In the genomic region with DNA sequence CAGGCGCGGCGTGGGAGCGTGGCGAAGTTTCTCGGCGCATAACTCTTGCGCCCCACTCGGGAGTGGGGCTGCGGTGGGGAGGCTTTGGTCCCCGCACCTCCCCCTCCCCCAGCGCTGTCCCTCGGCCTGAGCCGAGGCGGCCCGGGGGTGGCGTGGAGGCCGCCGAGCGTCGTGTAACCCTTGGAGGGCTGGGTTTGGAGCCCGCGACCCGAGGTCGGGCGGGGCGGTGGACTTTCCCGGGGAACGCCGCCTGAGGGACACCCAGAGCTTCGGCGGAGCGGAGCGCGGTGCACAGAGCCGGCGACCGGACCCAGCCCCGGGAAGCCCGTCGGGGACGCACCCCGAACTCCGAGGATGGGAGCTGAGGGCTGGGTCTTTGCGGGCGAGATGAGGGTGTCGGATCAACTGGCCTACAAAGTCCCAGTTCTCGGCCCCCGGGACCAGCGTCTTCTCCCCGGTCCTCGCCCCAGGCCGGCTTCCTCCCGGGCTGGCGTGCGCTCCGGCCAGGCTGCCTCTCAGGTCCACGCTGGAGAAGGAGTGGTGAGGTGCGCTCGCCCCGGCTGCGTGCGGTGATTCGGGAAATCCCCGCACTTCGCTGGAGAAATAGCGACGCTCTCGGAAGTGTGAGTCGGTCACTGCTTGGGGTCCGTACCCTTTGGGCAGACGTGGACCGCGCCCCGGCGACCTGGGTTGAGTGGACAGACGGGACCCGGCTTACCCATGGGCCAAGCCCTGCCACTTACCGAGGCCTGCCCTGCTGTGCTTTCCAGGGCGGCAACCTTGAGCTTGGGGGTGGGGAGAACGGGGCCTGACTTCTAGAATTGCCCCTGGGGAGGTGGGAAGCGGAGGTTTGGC, we compare ENCODE assay signal across 8 cellular contexts.
DNase-seq lines count a peak whose midpoint lies in the region; ATAC-seq and TF ChIP-seq lines count a peak whose summit lies in the region.

No MANE protein-coding gene starts in this region.

- peak overlapping the region; percentile 83 for H2AFZ ChIP-seq in IMR-90 (replicated peaks; ENCODE audit: low read length, poor library complexity)

- POLR2A ChIA-PET in A673 (lab: Charles Lee; ENCODE audit: low non-redundant PET) (no interaction called here), IMR-90 (lab: Charles Lee; ENCODE audit: unreplicated experiment) (no interaction called here)

- H3K4me1 ChIP-seq in A673 (ENCODE audit: insufficient read depth, low read length, poor library complexity, severe bottlenecking) (no peaks in the 10 kb centered on the region), IMR-90 (ENCODE audit: control insufficient read depth, insufficient read depth, low read length) (peaks cover 22% of the 10 kb centered on the region), HAP-1 (peaks cover 2% of the 10 kb centered on the region; the same call in 1 of the 2 replicates)

- H3K9me3 Mint-ChIP-seq in effector memory CD8-positive, alpha-beta T cell = no peaks in the 10 kb centered on the region

- H3K4me1 Mint-ChIP-seq in effector memory CD8-positive, alpha-beta T cell (ENCODE audit: low read depth in 2 of 2) = peaks cover 2 to 3% of the 10 kb centered on the region in 2 donors

- CTCF ChIA-PET in A673 (lab: Charles Lee) (no interaction called here), IMR-90 (lab: Yijun Ruan, JAX) (interaction anchor here (2.7 kb wide), 1 partner anchor 283 kb away, joined by 15 read pairs; no protein-coding TSS in a partner anchor)

- peak overlapping the region; percentile 52 for H3K56ac ChIP-seq in IMR-90 (ENCODE audit: extremely low read depth, insufficient read depth, low read length)

- H3K23ac ChIP-seq in IMR-90 (ENCODE audit: low read depth, low read length) = peak overlapping the region; percentile 29

- peak overlapping the region; percentile 84 for H4K91ac ChIP-seq in IMR-90 (ENCODE audit: insufficient read depth, low read depth, low read length)

- no peak overlapping the region for H3K27ac ChIP-seq in A673 (ENCODE audit: low read depth, low read length, poor library complexity, severe bottlenecking)
- H3K27ac ChIP-seq in IMR-90 (ENCODE audit: insufficient read depth, low read length) = peak overlapping the region; percentile 87

- peak overlapping the region; percentile 89 for H3K9ac ChIP-seq in IMR-90 (ENCODE audit: low read depth, low read length)

- H3K9me3 ChIP-seq in A673 (ENCODE audit: low read depth, low read length, poor library complexity, severe bottlenecking) (no peaks in the 10 kb centered on the region), IMR-90 (ENCODE audit: control insufficient read depth, insufficient read depth, low read length) (no peaks in the 10 kb centered on the region), HAP-1 (no peaks in the 10 kb centered on the region)

- peak overlapping the region; percentile 80 for H3K14ac ChIP-seq in IMR-90 (replicated peaks; ENCODE audit: low read depth, low read length)

- H3K27me3 ChIP-seq in A673 (replicated peaks; ENCODE audit: insufficient read depth, low read depth, low read length, poor library complexity) = no peaks in the 10 kb centered on the region
- H3K27me3 ChIP-seq in IMR-90 (ENCODE audit: control insufficient read depth, insufficient read depth, low read length) = no peaks in the 10 kb centered on the region
- no peaks in the 10 kb centered on the region for H3K27me3 ChIP-seq in HAP-1 (ENCODE audit: low read depth)

- BruUV-seq in A673 (replicated peaks; lab: Mats Ljungman, UMichigan) (no TSS peak), IMR-90 (replicated peaks; lab: Mats Ljungman, UMichigan) (no TSS peak)

- peak overlapping the region; percentile 82 for H3K4ac ChIP-seq in IMR-90 (ENCODE audit: low read depth, low read length)

- TF ChIP-seq POLR2A in IMR-90 (IDR thresholded peaks at IDR 0.05; ENCODE audit: low read depth, low read length) = no peak; the same call in 1 of the 2 replicates

- peak overlapping the region; percentile 63 for H3K18ac ChIP-seq in IMR-90 (ENCODE audit: low read depth, low read length)

- H2BK5ac ChIP-seq in IMR-90 (ENCODE audit: low read depth, low read length, poor library complexity, severe bottlenecking) = peak overlapping the region; percentile 80

- peak overlapping the region; percentile 64 for H2BK120ac ChIP-seq in IMR-90 (ENCODE audit: low read depth, low read length)

- dilution Hi-C loops in IMR-90 (cut with HindIII; ENCODE audit: low sequenced_read_pairs, unreplicated experiment) = no loop called here

- H3K36me3 Mint-ChIP-seq in effector memory CD8-positive, alpha-beta T cell (ENCODE audit: insufficient read depth) = no peaks in the 10 kb centered on the region

- peak overlapping the region; percentile 87 for H3K4me2 ChIP-seq in IMR-90 (ENCODE audit: low read depth, low read length)

- peak overlapping the region; percentile 50 for H2BK20ac ChIP-seq in IMR-90 (ENCODE audit: low read depth, low read length)

- peak overlapping the region; percentile 78 for H2AK5ac ChIP-seq in IMR-90 (ENCODE audit: low read depth, low read length)

- peaks cover 0 to 21% of the 10 kb centered on the region in 2 donors for H3K27me3 Mint-ChIP-seq in effector memory CD8-positive, alpha-beta T cell

- no peak overlapping the region for H3K27ac Mint-ChIP-seq in effector memory CD8-positive, alpha-beta T cell

- H3K9me1 ChIP-seq in IMR-90 (ENCODE audit: insufficient read depth, low read length) = peaks cover 12% of the 10 kb centered on the region

- H3K36me3 ChIP-seq in A673 (ENCODE audit: insufficient read depth, low read length, poor library complexity, severe bottlenecking) (no peaks in the 10 kb centered on the region), IMR-90 (ENCODE audit: control insufficient read depth, insufficient read depth, low read length) (peaks cover 5% of the 10 kb centered on the region; the same call in 1 of the 2 replicates), HAP-1 (replicated peaks) (no peaks in the 10 kb centered on the region)

- peaks cover 3 to 46% of the 10 kb centered on the region in 2 experiments; a peak in 2 of 4 replicates for H3K79me1 ChIP-seq in IMR-90 (ENCODE audit: low read depth in 1 of 2, low read length in 2 of 2)

- in situ Hi-C loops in IMR-90 (cut with MboI; ENCODE audit: low sequenced_read_pairs) (no loop called here), HAP-1 (cut with MboI; ENCODE audit: low sequenced_read_pairs) (no loop called here)

- peak; percentile 7; the same call in 1 of the 2 replicates for ATAC-seq in IMR-90 (ENCODE audit: low read depth)
- no peak for ATAC-seq in effector memory CD8-positive, alpha-beta T cell (replicated peaks)
- ATAC-seq in GM18867 (IDR thresholded peaks at IDR 0.05; ENCODE audit: unreplicated experiment) = no peak
- no peak for ATAC-seq in GM18861 (IDR thresholded peaks at IDR 0.05; ENCODE audit: unreplicated experiment)
- no peak for ATAC-seq in GM18511 (IDR thresholded peaks at IDR 0.05; ENCODE audit: unreplicated experiment)

- intact Hi-C loops in A673 (cut with micrococcal nuclease; ENCODE audit: unreplicated experiment) (no loop called here), IMR-90 (cut with micrococcal nuclease) (loop anchor here (2.0 to 5.0 kb wide), 2 partner anchors 37 to 182 kb away; no protein-coding TSS in a partner anchor)

- peak overlapping the region; percentile 78 to 93 for H4K8ac ChIP-seq in IMR-90 (ENCODE audit: low read depth in 2 of 2, low read length in 2 of 2)

- H3K4me3 ChIP-seq in A673 (ENCODE audit: low read depth, low read length, poor library complexity, severe bottlenecking) (peak overlapping the region; percentile 43), IMR-90 (ENCODE audit: insufficient read depth, low read depth, low read length) (peak overlapping the region; percentile 70), HAP-1 (no peak overlapping the region)

- DNase-seq in A673 (ENCODE audit: low spot score) (no peak), IMR-90 (no peak), myocyte (ENCODE audit: low read depth) (peak; percentile 48), HAP-1 (ENCODE audit: low spot score in 2 of 2) (no peak)
- no peak for DNase-seq in effector memory CD8-positive, alpha-beta T cell

- H2BK15ac ChIP-seq in IMR-90 (ENCODE audit: low read depth, low read length) = peak overlapping the region; percentile 16; the same call in 1 of the 3 replicates

- H2AK9ac ChIP-seq in IMR-90 (replicated peaks; ENCODE audit: low read depth, low read length, poor library complexity) = peak overlapping the region; percentile 99

- H3K4me3 Mint-ChIP-seq in effector memory CD8-positive, alpha-beta T cell = peak overlapping the region; percentile 54 to 60

- peak overlapping the region; percentile 71 for H4K5ac ChIP-seq in IMR-90 (ENCODE audit: low read depth, low read length)

- H4K20me1 ChIP-seq in IMR-90 (ENCODE audit: insufficient read depth, low read length) = peaks cover 11% of the 10 kb centered on the region

- WGBS in IMR-90 (ENCODE audit: extremely low coverage in 2 of 2, insufficient read length in 1 of 2), 2 experiments = 23% methylated on average over 44 of the region's 82 CpGs; no CpG with 5 or more reads in 1 of the 2 experiments

- no peak for TF ChIP-seq RAD21 in IMR-90 (IDR thresholded peaks at IDR 0.05; ENCODE audit: low read length)

- no peak for TF ChIP-seq CTCF in A673 (conservative IDR thresholded peaks at IDR 0.05; ENCODE audit: low read depth, low read length)
- TF ChIP-seq CTCF in IMR-90 (conservative IDR thresholded peaks at IDR 0.05; ENCODE audit: low read depth, low read length) = no peak

TF ChIP-seq in IMR-90, 13 proteins besides CTCF, POLR2A, EP300 and RAD21 (continues in another document):
- TF ChIP-seq CHD1 (IDR thresholded peaks at IDR 0.05; ENCODE audit: low read depth, low read length) (no peak), MAFK (IDR thresholded peaks at IDR 0.05; ENCODE audit: low read depth, low read length) (no peak), MAZ (IDR thresholded peaks at IDR 0.05; ENCODE audit: borderline replicate concordance, low read depth, low read length) (no peak), CEBPB (IDR thresholded peaks at IDR 0.05; ENCODE audit: low read depth, low read length) (no peak), FOS (IDR thresholded peaks at IDR 0.05; ENCODE audit: low read depth, low read length) (no peak), NFE2L2 (IDR thresholded peaks at IDR 0.05; ENCODE audit: low read depth, low read length) (no peak), MXI1 (IDR thresholded peaks at IDR 0.05; ENCODE audit: borderline replicate concordance, low read depth, low read length) (no peak), RCOR1 (IDR thresholded peaks at IDR 0.05; ENCODE audit: insufficient replicate concordance, low read length) (no peak)
- TF ChIP-seq, protein P1, sequence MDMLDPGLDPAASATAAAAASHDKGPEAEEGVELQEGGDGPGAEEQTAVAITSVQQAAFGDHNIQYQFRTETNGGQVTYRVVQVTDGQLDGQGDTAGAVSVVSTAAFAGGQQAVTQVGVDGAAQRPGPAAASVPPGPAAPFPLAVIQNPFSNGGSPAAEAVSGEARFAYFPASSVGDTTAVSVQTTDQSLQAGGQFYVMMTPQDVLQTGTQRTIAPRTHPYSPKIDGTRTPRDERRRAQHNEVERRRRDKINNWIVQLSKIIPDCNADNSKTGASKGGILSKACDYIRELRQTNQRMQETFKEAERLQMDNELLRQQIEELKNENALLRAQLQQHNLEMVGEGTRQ (IDR thresholded peaks at IDR 0.05; ENCODE audit: low read depth, low read length) = no peak
